In genomic region chr6:131134950-131135243, GRCh38 we compare ENCODE assay signal across 8 cellular contexts. TPM values are rescaled to one million over a fixed set of nuclear protein-coding genes. Genes with fewer than 3 reads are reported as not detected.
DNase-seq lines count a peak whose midpoint lies in the region; ATAC-seq and TF ChIP-seq lines count a peak whose summit lies in the region.

No MANE protein-coding gene starts in this region.

- peak overlapping the region; percentile 85 to 89 for H3K27ac Mint-ChIP-seq in activated naive CD4-positive, alpha-beta T cell treated with anti-CD3 and anti-CD28 coated beads, Interleukin-2, amount 50 U/mL, for 72 hours
- H3K27ac Mint-ChIP-seq in stimulated activated effector memory CD8-positive, alpha-beta T cell treated with anti-CD3 and anti-CD28 coated beads, Interleukin-12 subunit alpha, Interleukin-12 subunit beta, amount 100 ng/mL, for 72 hours, result peak overlapping the region; percentile 73

- H3K9me3 Mint-ChIP-seq in activated naive CD4-positive, alpha-beta T cell treated with anti-CD3 and anti-CD28 coated beads, Interleukin-2, amount 50 U/mL, for 72 hours, result no peaks in the 10 kb centered on the region
- no peaks in the 10 kb centered on the region for H3K9me3 Mint-ChIP-seq in stimulated activated effector memory CD8-positive, alpha-beta T cell treated with anti-CD3 and anti-CD28 coated beads, Interleukin-12 subunit alpha, Interleukin-12 subunit beta, amount 100 ng/mL, for 72 hours

- ATAC-seq in activated naive CD4-positive, alpha-beta T cell treated with anti-CD3 and anti-CD28 coated beads, Interleukin-2, amount 50 U/mL, for 72 hours, result no peak
- no peak for ATAC-seq in stimulated activated effector memory CD8-positive, alpha-beta T cell treated with anti-CD3 and anti-CD28 coated beads, Interleukin-12 subunit alpha, Interleukin-12 subunit beta, amount 100 ng/mL, for 72 hours
- no peak for ATAC-seq in activated CD4-positive, CD25-positive, alpha-beta regulatory T cell treated with anti-CD3 and anti-CD28 coated beads, Interleukin-2, amount 50 U/mL, for 24 hours

- DNase-seq in HFF-Myc (ENCODE audit: extremely low read depth, low read depth) (no peak), ACHN (no peak), NCI-H345 treated with DMSO at 0.1 percent for 48 hours (lab: John Stamatoyannopoulos, UW; ENCODE audit: unreplicated experiment) (no peak), NCI-H748 (lab: John Stamatoyannopoulos, UW; ENCODE audit: unreplicated experiment) (no peak)
- DNase-seq in activated naive CD4-positive, alpha-beta T cell treated with anti-CD3 and anti-CD28 coated beads, Interleukin-2, amount 50 U/mL, for 72 hours (ENCODE audit: low spot score in 2 of 2), result no peak
- no peak for DNase-seq in stimulated activated effector memory CD8-positive, alpha-beta T cell treated with anti-CD3 and anti-CD28 coated beads, Interleukin-12 subunit alpha, Interleukin-12 subunit beta, amount 100 ng/mL, for 72 hours (ENCODE audit: low spot score in 2 of 2)

- TF ChIP-seq CTCF in HFF-Myc (IDR thresholded peaks at IDR 0.05; ENCODE audit: low read depth, low read length, missing control alignments), result no peak

- peaks cover 6% of the 10 kb centered on the region in 2 donors for H3K36me3 Mint-ChIP-seq in activated naive CD4-positive, alpha-beta T cell treated with anti-CD3 and anti-CD28 coated beads, Interleukin-2, amount 50 U/mL, for 72 hours
- peaks cover 6% of the 10 kb centered on the region for H3K36me3 Mint-ChIP-seq in stimulated activated effector memory CD8-positive, alpha-beta T cell treated with anti-CD3 and anti-CD28 coated beads, Interleukin-12 subunit alpha, Interleukin-12 subunit beta, amount 100 ng/mL, for 72 hours

- peak overlapping the region; percentile 89 for H3K4me3 Mint-ChIP-seq in stimulated activated effector memory CD8-positive, alpha-beta T cell treated with anti-CD3 and anti-CD28 coated beads, Interleukin-12 subunit alpha, Interleukin-12 subunit beta, amount 100 ng/mL, for 72 hours

- in situ Hi-C loops in ACHN (cut with HindIII; ENCODE audit: low pct_ligation_motif_present, low pct_unique_long_range_greater_than_20kb, low sequenced_read_pairs), result no loop called here

- H3K4me1 Mint-ChIP-seq in stimulated activated effector memory CD8-positive, alpha-beta T cell treated with anti-CD3 and anti-CD28 coated beads, Interleukin-12 subunit alpha, Interleukin-12 subunit beta, amount 100 ng/mL, for 72 hours, result peaks cover 9% of the 10 kb centered on the region

- H3K4me3 ChIP-seq in HFF-Myc (replicated peaks; ENCODE audit: low read depth, low read length), result peak overlapping the region; percentile 63
- H3K4me3 ChIP-seq in iPS-11a (ENCODE audit: low read depth, low read length), result peak overlapping the region; percentile 60

RNA-seq across cellular contexts. Expression of gene AKAP7, which starts 0.4 kb away (rescaled TPM):
- total RNA-seq in activated naive CD4-positive, alpha-beta T cell treated with anti-CD3 and anti-CD28 coated beads, Interleukin-2, amount 50 U/mL, for 72 hours, result 1 to 10 TPM; 5.1 to 6.3 TPM
